In genomic region chr18:26089247-26090129, GRCh38 we compare ENCODE assay signal across 8 cellular contexts. TPM values are rescaled to one million over a fixed set of nuclear protein-coding genes. Genes with fewer than 3 reads are reported as not detected.
DNase-seq lines count a peak whose midpoint lies in the region; ATAC-seq and TF ChIP-seq lines count a peak whose summit lies in the region.

No MANE protein-coding gene starts in this region.

- peaks cover 47% of the 10 kb centered on the region for H3K4me1 Mint-ChIP-seq in activated naive CD8-positive, alpha-beta T cell (ENCODE audit: low read depth)

- peak overlapping the region; percentile 81 for H3K4me3 ChIP-seq in HEK293 (ENCODE audit: low read depth, low read length)
- peak overlapping the region; percentile 75 for H3K4me3 ChIP-seq in right cardiac atrium (ENCODE audit: low read length)
- H3K4me3 ChIP-seq in prostate gland, result peak overlapping the region; percentile 73 to 78

- peaks cover 5% of the 10 kb centered on the region for H3K36me3 Mint-ChIP-seq in activated naive CD8-positive, alpha-beta T cell

- CTCF ChIA-PET in HEK293 (lab: Yijun Ruan, JAX), result interaction anchor here (0.5 to 1.0 kb wide), 3 partner anchors 13 to 293 kb away, joined by 3 to 4 read pairs (median 3); no protein-coding TSS in a partner anchor

- H3K27me3 ChIP-seq in right cardiac atrium (ENCODE audit: control insufficient read depth, insufficient read depth) (no peaks in the 10 kb centered on the region), prostate gland (replicated peaks; ENCODE audit: insufficient read depth) (no peaks in the 10 kb centered on the region)

- WGBS in right cardiac atrium, result 1% methylated on average over 36 of the region's 36 CpGs
- 1% methylated on average over 34 of the region's 36 CpGs for WGBS in prostate gland

- intact Hi-C loops in right cardiac atrium (cut with DNase I), result no loop called here
- intact Hi-C loops in prostate gland (cut with DNase I), result loop anchor here (2.0 to 10.0 kb wide), 2 partner anchors 137 to 365 kb away; partner anchors contain the start of gene TAF4B

- peak overlapping the region; percentile 97 for H3K4me3 Mint-ChIP-seq in activated naive CD8-positive, alpha-beta T cell

- H3K36me3 ChIP-seq in HEK293 (ENCODE audit: control insufficient read depth in 2 of 2, insufficient read depth in 1 of 2, low read length in 2 of 2), result peaks cover 13 to 26% of the 10 kb centered on the region in 2 experiments; a peak in 2 of 3 replicates
- H3K36me3 ChIP-seq in prostate gland, result no peaks in the 10 kb centered on the region

- no peak for TF ChIP-seq CTCF in HEK293 (tag by site-specific recombination; IDR thresholded peaks at IDR 0.05)
- no peak for TF ChIP-seq CTCF in prostate gland (IDR thresholded peaks at IDR 0.05)

- peak; percentile 38 for DNase-seq in NK-92 treated with Interleukin-12 subunit alpha and Interleukin-12 subunit beta, amount 100 ng/mL, for 24 hours (lab: John Stamatoyannopoulos, UW)
- DNase-seq in NK-92 (lab: John Stamatoyannopoulos, UW; ENCODE audit: unreplicated experiment) (no peak), NCI-H1105 treated with DMSO at 0.1 percent for 48 hours (lab: John Stamatoyannopoulos, UW) (peak; percentile 49), right cardiac atrium (no peak), prostate gland (ENCODE audit: low spot score) (peak; percentile 12), GF-D8 (lab: John Stamatoyannopoulos, UW) (no peak)

- ATAC-seq in right cardiac atrium, result no peak

- peak overlapping the region; percentile 97 for H3K27ac Mint-ChIP-seq in activated naive CD8-positive, alpha-beta T cell

- POLR2A ChIA-PET in HEK293 (lab: Yijun Ruan, JAX), result interaction anchor here (0.7 to 1.6 kb wide), 4 partner anchors 14 to 211 kb away, joined by 3 to 4 read pairs (median 3); no protein-coding TSS in a partner anchor

- H3K9me3 ChIP-seq in HEK293 (ENCODE audit: control insufficient read depth, insufficient read depth, low read depth, low read length) (no peaks in the 10 kb centered on the region), right cardiac atrium (ENCODE audit: control insufficient read depth, low read length) (no peaks in the 10 kb centered on the region), prostate gland (no peaks in the 10 kb centered on the region)

- no peaks in the 10 kb centered on the region for H3K9me3 Mint-ChIP-seq in activated naive CD8-positive, alpha-beta T cell (ENCODE audit: low read depth)

- H3K4me1 ChIP-seq in HEK293 (ENCODE audit: control insufficient read depth, insufficient read depth, low read length) (peaks cover 9% of the 10 kb centered on the region; the same call in 1 of the 2 replicates), right cardiac atrium (ENCODE audit: control insufficient read depth, insufficient read depth, low read length) (no peaks in the 10 kb centered on the region), prostate gland (replicated peaks) (no peaks in the 10 kb centered on the region)

- no peaks in the 10 kb centered on the region for H3K27me3 Mint-ChIP-seq in activated naive CD8-positive, alpha-beta T cell

- TF ChIP-seq POLR2A in prostate gland (IDR thresholded peaks at IDR 0.05), result no peak

- H3K27ac ChIP-seq in HEK293 (ENCODE audit: extremely low read depth, low read depth, low read length) (peak overlapping the region; percentile 88), right cardiac atrium (ENCODE audit: low read length) (peak overlapping the region; percentile 99), prostate gland (peak overlapping the region; percentile 92 to 94)

TF ChIP-seq in HEK293, 187 proteins besides CTCF, POLR2A, EP300 and RAD21:
- peak; percentile 57 for TF ChIP-seq ZNF664 (tag by site-specific recombination; IDR thresholded peaks at IDR 0.05)
- peak; percentile 64; the same call in 1 of the 2 replicates for TF ChIP-seq SCRT1 (tag by site-specific recombination; IDR thresholded peaks at IDR 0.05; ENCODE audit: borderline replicate concordance)
- TF ChIP-seq ZNF19 (tag by site-specific recombination; IDR thresholded peaks at IDR 0.05; ENCODE audit: low read depth), result no peak
- peak; percentile 45; the same call in 1 of the 2 replicates for TF ChIP-seq ZNF449 (tag by site-specific recombination; IDR thresholded peaks at IDR 0.05)
- TF ChIP-seq, protein P1, sequence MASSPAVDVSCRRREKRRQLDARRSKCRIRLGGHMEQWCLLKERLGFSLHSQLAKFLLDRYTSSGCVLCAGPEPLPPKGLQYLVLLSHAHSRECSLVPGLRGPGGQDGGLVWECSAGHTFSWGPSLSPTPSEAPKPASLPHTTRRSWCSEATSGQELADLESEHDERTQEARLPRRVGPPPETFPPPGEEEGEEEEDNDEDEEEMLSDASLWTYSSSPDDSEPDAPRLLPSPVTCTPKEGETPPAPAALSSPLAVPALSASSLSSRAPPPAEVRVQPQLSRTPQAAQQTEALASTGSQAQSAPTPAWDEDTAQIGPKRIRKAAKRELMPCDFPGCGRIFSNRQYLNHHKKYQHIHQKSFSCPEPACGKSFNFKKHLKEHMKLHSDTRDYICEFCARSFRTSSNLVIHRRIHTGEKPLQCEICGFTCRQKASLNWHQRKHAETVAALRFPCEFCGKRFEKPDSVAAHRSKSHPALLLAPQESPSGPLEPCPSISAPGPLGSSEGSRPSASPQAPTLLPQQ (tag by site-specific recombination; IDR thresholded peaks at IDR 0.05), result peak; percentile 95
- no peak for TF ChIP-seq ZNF26 (tag by site-specific recombination; IDR thresholded peaks at IDR 0.05)
- TF ChIP-seq SCRT2 (tag by site-specific recombination; IDR thresholded peaks at IDR 0.05), result peak; percentile 93
- peak; percentile 85 for TF ChIP-seq ZFP69B (tag by site-specific recombination; IDR thresholded peaks at IDR 0.05)
- TF ChIP-seq, protein P2, sequence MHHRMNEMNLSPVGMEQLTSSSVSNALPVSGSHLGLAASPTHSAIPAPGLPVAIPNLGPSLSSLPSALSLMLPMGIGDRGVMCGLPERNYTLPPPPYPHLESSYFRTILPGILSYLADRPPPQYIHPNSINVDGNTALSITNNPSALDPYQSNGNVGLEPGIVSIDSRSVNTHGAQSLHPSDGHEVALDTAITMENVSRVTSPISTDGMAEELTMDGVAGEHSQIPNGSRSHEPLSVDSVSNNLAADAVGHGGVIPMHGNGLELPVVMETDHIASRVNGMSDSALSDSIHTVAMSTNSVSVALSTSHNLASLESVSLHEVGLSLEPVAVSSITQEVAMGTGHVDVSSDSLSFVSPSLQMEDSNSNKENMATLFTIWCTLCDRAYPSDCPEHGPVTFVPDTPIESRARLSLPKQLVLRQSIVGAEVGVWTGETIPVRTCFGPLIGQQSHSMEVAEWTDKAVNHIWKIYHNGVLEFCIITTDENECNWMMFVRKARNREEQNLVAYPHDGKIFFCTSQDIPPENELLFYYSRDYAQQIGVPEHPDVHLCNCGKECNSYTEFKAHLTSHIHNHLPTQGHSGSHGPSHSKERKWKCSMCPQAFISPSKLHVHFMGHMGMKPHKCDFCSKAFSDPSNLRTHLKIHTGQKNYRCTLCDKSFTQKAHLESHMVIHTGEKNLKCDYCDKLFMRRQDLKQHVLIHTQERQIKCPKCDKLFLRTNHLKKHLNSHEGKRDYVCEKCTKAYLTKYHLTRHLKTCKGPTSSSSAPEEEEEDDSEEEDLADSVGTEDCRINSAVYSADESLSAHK (tag by site-specific recombination; IDR thresholded peaks at IDR 0.05), result no peak
- no peak for TF ChIP-seq ZNF366 (tag by site-specific recombination; conservative IDR thresholded peaks at IDR 0.05)
TF ChIP-seq in HEK293: peak in this region for 6.

RNA-seq across cellular contexts. Expression of gene SS18, which starts 0.9 kb away (rescaled TPM):
- total RNA-seq in right cardiac atrium, result 10 to 100 TPM; 36.7 to 41.9 (median 40.0) TPM
- polyA plus RNA-seq in right cardiac atrium, result 24.6 TPM
- 100 to 1,000 TPM in 1 of 2 donors, 10 to 100 TPM in 1; 94.7 to 158 TPM for total RNA-seq in prostate gland

RNA-seq across cellular contexts. Expression of gene PSMA8, which starts 44.2 kb away (rescaled TPM):
- total RNA-seq in right cardiac atrium (not detected), prostate gland (1 to 10 TPM in 1 of 2 donors, not detected in 1; 2.9 TPM)
- polyA plus RNA-seq in right cardiac atrium, result 0.05 TPM

Comparison
In these comparisons a context has a peak if more than half of its experiments do, and no peak if none do; other contexts are left out.
1. DNase-seq: peak in NK-92 treated with Interleukin-12 subunit alpha and Interleukin-12 subunit beta, amount 100 ng/mL, for 24 hours (single experiment), NCI-H1105 treated with DMSO at 0.1 percent for 48 hours (single experiment) and prostate gland (single experiment); none in NK-92 (single experiment), right cardiac atrium (0 of 3) and GF-D8 (single experiment).
2. Peak in every context shown above with its lines, with median percentiles within 50 percentile points of each other: H3K27ac ChIP-seq and H3K4me3 ChIP-seq.